ENCODE assay signal across 18 cellular contexts in the genomic region with DNA sequence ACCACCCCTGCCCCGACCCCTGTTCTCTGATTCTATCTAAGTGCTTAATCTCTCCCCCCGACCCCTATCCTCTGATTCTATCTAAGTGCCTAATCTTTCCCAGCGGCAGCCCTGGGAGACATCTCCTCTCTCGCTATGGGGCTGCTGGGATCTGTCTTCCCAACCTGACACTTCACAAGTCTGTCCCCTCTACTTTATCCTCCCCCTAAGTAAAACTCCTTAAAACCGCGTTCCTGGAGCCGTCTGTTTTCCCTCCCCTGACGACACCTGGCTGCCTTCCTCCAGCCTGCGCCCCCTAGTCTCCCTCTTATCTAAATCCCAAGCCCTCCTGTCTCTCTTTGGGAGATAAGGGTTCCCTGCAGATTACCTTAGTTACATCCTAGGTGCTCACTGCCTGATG. TPM values are rescaled to one million over a fixed set of nuclear protein-coding genes. Genes with fewer than 3 reads are reported as not detected.
"Had no signal": no experiment of that assay in that cellular context is flagged by ENCODE, and none has a peak within 500 bp of the region (broad histone marks: within the 10 kb centered on the region; RNA-seq: fewer than 3 reads in every experiment).

No MANE protein-coding gene starts in this region.

- H3K4me3 Mint-ChIP-seq: activated CD4-positive, alpha-beta memory T cell treated with anti-CD3 and anti-CD28 coated beads, Interleukin-2, amount 10 ng/mL, durations not matched to agents 7 days and 5 days; activated CD4-positive, alpha-beta T cell treated with anti-CD3 and anti-CD28 coated beads for 36 hours; activated naive CD4-positive, alpha-beta T cell treated with anti-CD3 and anti-CD28 coated beads, Interleukin-2, amount 10 ng/mL, durations not matched to agents 7 days and 5 days; activated T-cell treated with anti-CD3 and anti-CD28 coated beads, Interleukin-2, amount 50 U/mL, for 24 hours; natural killer cell; stimulated activated naive CD8-positive, alpha-beta T cell treated with anti-CD3 and anti-CD28 coated beads, Interleukin-15, Interleukin-2, amounts not matched to agents 100 ng/mL and 50 ng/mL, for 24 hours; T-helper 1 cell treated with Interleukin-12 subunit alpha and Interleukin-12 subunit beta and Interleukin-4 antibody, amounts not matched to agents 30 μg/mL and 1 μg/mL, for 36 hours had no signal

- H3K9me3 Mint-ChIP-seq: activated CD4-positive, alpha-beta memory T cell treated with anti-CD3 and anti-CD28 coated beads, Interleukin-2, amount 10 ng/mL, durations not matched to agents 7 days and 5 days; activated naive CD4-positive, alpha-beta T cell treated with anti-CD3 and anti-CD28 coated beads, Interleukin-2, amount 10 ng/mL, durations not matched to agents 7 days and 5 days; activated T-cell treated with anti-CD3 and anti-CD28 coated beads, Interleukin-2, amount 50 U/mL, for 24 hours; natural killer cell; stimulated activated naive CD8-positive, alpha-beta T cell treated with anti-CD3 and anti-CD28 coated beads, Interleukin-15, Interleukin-2, amounts not matched to agents 100 ng/mL and 50 ng/mL, for 24 hours; T-helper 1 cell treated with Interleukin-12 subunit alpha and Interleukin-12 subunit beta and Interleukin-4 antibody, amounts not matched to agents 30 μg/mL and 1 μg/mL, for 36 hours had no signal

- H3K27me3 ChIP-seq: hepatocyte had no signal

- ATAC-seq: activated CD4-positive, alpha-beta T cell treated with anti-CD3 and anti-CD28 coated beads for 36 hours; esophagus mucosa; left lung; natural killer cell; right cardiac atrium had no signal

- H3K4me2 ChIP-seq: hepatocyte had no signal

- H3K27ac Mint-ChIP-seq: activated CD4-positive, alpha-beta memory T cell treated with anti-CD3 and anti-CD28 coated beads, Interleukin-2, amount 10 ng/mL, durations not matched to agents 7 days and 5 days; activated CD4-positive, alpha-beta T cell treated with anti-CD3 and anti-CD28 coated beads for 36 hours; activated naive CD4-positive, alpha-beta T cell treated with anti-CD3 and anti-CD28 coated beads, Interleukin-2, amount 10 ng/mL, durations not matched to agents 7 days and 5 days; activated T-cell treated with anti-CD3 and anti-CD28 coated beads, Interleukin-2, amount 50 U/mL, for 24 hours; natural killer cell; stimulated activated naive CD8-positive, alpha-beta T cell treated with anti-CD3 and anti-CD28 coated beads, Interleukin-15, Interleukin-2, amounts not matched to agents 100 ng/mL and 50 ng/mL, for 24 hours; T-helper 1 cell treated with Interleukin-12 subunit alpha and Interleukin-12 subunit beta and Interleukin-4 antibody, amounts not matched to agents 30 μg/mL and 1 μg/mL, for 36 hours had no signal

- FAIRE-seq: colon, keratinocyte, small intestine had no signal

- DNase-seq: activated CD4-positive, alpha-beta memory T cell treated with anti-CD3 and anti-CD28 coated beads, Interleukin-2, amount 10 ng/mL, durations not matched to agents 7 days and 5 days; activated CD4-positive, alpha-beta T cell treated with anti-CD3 and anti-CD28 coated beads for 36 hours; activated naive CD4-positive, alpha-beta T cell treated with anti-CD3 and anti-CD28 coated beads, Interleukin-2, amount 10 ng/mL, durations not matched to agents 7 days and 5 days; activated T-cell treated with anti-CD3 and anti-CD28 coated beads, Interleukin-2, amount 50 U/mL, for 24 hours; left lung; natural killer cell; nucleus accumbens; right cardiac atrium; small intestine; trophoblast cell had no signal

- H2AFZ ChIP-seq: hepatocyte had no signal

- H3K4me1 Mint-ChIP-seq: activated CD4-positive, alpha-beta memory T cell treated with anti-CD3 and anti-CD28 coated beads, Interleukin-2, amount 10 ng/mL, durations not matched to agents 7 days and 5 days; activated CD4-positive, alpha-beta T cell treated with anti-CD3 and anti-CD28 coated beads for 36 hours; activated naive CD4-positive, alpha-beta T cell treated with anti-CD3 and anti-CD28 coated beads, Interleukin-2, amount 10 ng/mL, durations not matched to agents 7 days and 5 days had no signal

- H3K4me3 ChIP-seq: hepatocyte, left lung, prostate gland, suprapubic skin had no signal

- H3K36me3 ChIP-seq: left lung, prostate gland, suprapubic skin had no signal

- H3K9me3 ChIP-seq: left lung, prostate gland, suprapubic skin had no signal

- H3K27ac ChIP-seq: hepatocyte, left lung, prostate gland, suprapubic skin had no signal

- H3K36me3 Mint-ChIP-seq: activated naive CD4-positive, alpha-beta T cell treated with anti-CD3 and anti-CD28 coated beads, Interleukin-2, amount 10 ng/mL, durations not matched to agents 7 days and 5 days; natural killer cell had no signal

- H3K4me1 ChIP-seq: prostate gland had no signal

RNA-seq across cellular contexts. Expression of a gene that starts 30.5 kb away (rescaled TPM):
- total RNA-seq: activated CD4-positive, alpha-beta memory T cell treated with anti-CD3 and anti-CD28 coated beads, Interleukin-2, amount 10 ng/mL, durations not matched to agents 7 days and 5 days; activated CD4-positive, alpha-beta T cell treated with anti-CD3 and anti-CD28 coated beads for 36 hours had no signal
